ENCODE assay signal across 19 cellular contexts in the genomic region with DNA sequence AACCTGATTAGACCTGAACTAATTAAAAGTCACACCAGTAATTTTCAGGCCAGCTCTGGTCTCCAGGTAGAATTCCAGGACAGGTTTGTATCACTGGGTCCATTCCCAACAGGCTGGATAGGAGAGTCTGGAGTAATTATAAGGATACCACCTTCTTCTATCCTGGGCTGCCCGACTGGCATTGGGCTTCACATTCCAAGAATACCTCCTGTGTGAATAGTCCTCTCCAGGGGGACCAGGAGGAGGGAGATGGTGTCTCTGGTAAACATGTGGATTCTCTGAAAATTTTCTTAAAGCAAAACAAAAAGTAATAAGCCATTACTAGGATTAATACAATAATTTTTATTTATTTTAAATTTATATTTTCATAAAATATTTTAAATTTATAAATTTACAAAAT. TPM values are rescaled to one million over a fixed set of nuclear protein-coding genes. Genes with fewer than 3 reads are reported as not detected.
DNase-seq lines count a peak whose midpoint lies in the region; ATAC-seq and TF ChIP-seq lines count a peak whose summit lies in the region.
"Had no signal": no experiment of that assay in that cellular context is flagged by ENCODE, and none has a peak within 500 bp of the region (broad histone marks: within the 10 kb centered on the region; RNA-seq: fewer than 3 reads in every experiment).

No MANE protein-coding gene starts in this region.

- H3K27ac ChIP-seq in uterus: no peak overlapping the region

- ATAC-seq in Right ventricle myocardium inferior: no peak

- DNase-seq in EH (ENCODE audit: low read depth) (peak; percentile 38), M059J (ENCODE audit: low read depth) (peak; percentile 29), glomerular visceral epithelial cell (ENCODE audit: extremely low spot score) (peak; percentile 37), uterus (no peak), Right ventricle myocardium inferior (ENCODE audit: missing footprints) (no peak), dermis blood vessel endothelial cell (no peak)
- DNase-seq in activated CD4-positive, alpha-beta T cell treated with anti-CD3 and anti-CD28 coated beads, Interleukin-2, amount 50 U/mL, for 48 hours: no peak
- DNase-seq: C1 segment of cervical spinal cord, DMS79 treated with DMSO at 0.1 percent for 48 hours, GF-D8, GOT3, MV-4-11, NCI-H1417 treated with DMSO at 0.1 percent for 48 hours, NCI-H1930, NCI-H748 treated with DMSO at 0.1 percent for 48 hours, OCI-M1 had no signal

- intact Hi-C loops in uterus (cut with DNase I; ENCODE audit: low total_unique reads): no loop called here
- intact Hi-C loops in Right ventricle myocardium inferior (cut with DNase I): no loop called here

- TF ChIP-seq POLR2A in uterus (IDR thresholded peaks at IDR 0.05): no peak

- no peak overlapping the region for H3K4me3 ChIP-seq in uterus

- no peaks in the 10 kb centered on the region for H3K27me3 ChIP-seq in uterus

- peaks cover 0 to 3% of the 10 kb centered on the region in 2 donors for H3K4me1 ChIP-seq in uterus

- no peaks in the 10 kb centered on the region for H3K9me3 ChIP-seq in uterus

- H3K36me3 ChIP-seq in uterus: peaks cover 0 to 4% of the 10 kb centered on the region in 2 donors

- no peak for TF ChIP-seq CTCF in uterus (IDR thresholded peaks at IDR 0.05)

RNA-seq across cellular contexts. Expression of a gene that starts 17.3 kb away (rescaled TPM):
- total RNA-seq in M059J (2014; rRNA removed; shearing (Covaris generic)): 38.5 and 41.4 TPM in 2 replicates
- total RNA-seq in uterus: 10 to 100 TPM; 15.1 to 88.5 (median 44.6) TPM
- total RNA-seq in Right ventricle myocardium inferior: 10.6 TPM
- total RNA-seq in dermis blood vessel endothelial cell: 23.9 and 34.2 TPM in 2 replicates

RNA-seq across cellular contexts. Expression of a gene that starts 21.4 kb away (rescaled TPM):
- not detected in 2 replicates for total RNA-seq in M059J (2014; rRNA removed; shearing (Covaris generic))
- total RNA-seq in uterus (not detected), Right ventricle myocardium inferior (not detected), dermis blood vessel endothelial cell (not detected in 2 replicates)
- total RNA-seq: HT1080, NCI-H460, RPMI7951 had no signal

RNA-seq across cellular contexts. Expression of a gene that starts 25.4 kb away (rescaled TPM):
- 75.0 and 149 TPM in 2 replicates for total RNA-seq in M059J (2014; rRNA removed; shearing (Covaris generic))
- total RNA-seq in uterus (10 to 100 TPM; 25.4 to 49.6 (median 39.6) TPM), Right ventricle myocardium inferior (45.9 TPM), dermis blood vessel endothelial cell (29.8 and 45.9 TPM in 2 replicates)

Comparison
In these comparisons a context has a peak if more than half of its experiments do, and no peak if none do; other contexts are left out.
1. DNase-seq: peak in EH (single experiment), M059J (single experiment) and glomerular visceral epithelial cell (single experiment); none in uterus (0 of 2), Right ventricle myocardium inferior (single experiment), activated CD4-positive, alpha-beta T cell treated with anti-CD3 and anti-CD28 coated beads, Interleukin-2, amount 50 U/mL, for 48 hours (0 of 2) and dermis blood vessel endothelial cell (single experiment).